ENCODE assay signal across 24 cellular contexts in genomic region chr10:3312403-3312802, GRCh38.
"Had no signal": no experiment of that assay in that cellular context is flagged by ENCODE, and none has a peak within 500 bp of the region (broad histone marks: within the 10 kb centered on the region; RNA-seq: fewer than 3 reads in every experiment).

No MANE protein-coding gene starts in this region.

- DNase-seq: activated CD4-positive, alpha-beta T cell treated with anti-CD3 and anti-CD28 coated beads for 4 hours; activated CD4-positive, alpha-beta T cell treated with anti-CD3 and anti-CD28 coated beads, Interleukin-2, amount 50 U/mL, for 48 hours; activated CD4-positive, CD25-positive, alpha-beta regulatory T cell; activated CD8-positive, alpha-beta memory T cell treated with anti-CD3 and anti-CD28 coated beads, Interleukin-2, amount 50 U/mL, for 48 hours; activated naive CD4-positive, alpha-beta T cell; activated T-cell treated with anti-CD3 and anti-CD28 coated beads, Interleukin-2, amount 50 U/mL, for 4 hours; adrenal gland; dorsolateral prefrontal cortex; effector memory CD8-positive, alpha-beta T cell; foreskin melanocyte; left cardiac atrium; midbrain; pancreas; right cardiac atrium; stimulated activated CD4-positive, alpha-beta T cell treated with anti-CD3 and anti-CD28 coated beads, Interleukin-4, amount 100 ng/mL, for 24 hours; stimulated activated naive CD4-positive, alpha-beta T cell treated with Interleukin-2 at 50 U/mL for 16 hours; upper lobe of right lung had no signal

- H3K4me3 Mint-ChIP-seq: activated naive CD8-positive, alpha-beta T cell; activated T-cell treated with anti-CD3 and anti-CD28 coated beads, Interleukin-2, amount 50 U/mL, for 4 hours; central memory CD8-positive, alpha-beta T cell; effector memory CD8-positive, alpha-beta T cell; natural killer cell treated with Interleukin-12 subunit alpha and Interleukin-12 subunit beta and Interleukin-15 and Interleukin-18, amount 100 ng/mL, for 72 hours had no signal

- H3K4me1 Mint-ChIP-seq: central memory CD8-positive, alpha-beta T cell had no signal

- H3K36me3 ChIP-seq: adrenal gland, neutrophil, pancreas, thoracic aorta, upper lobe of right lung had no signal

- H3K4me3 ChIP-seq: adrenal gland, dorsolateral prefrontal cortex, pancreas, thoracic aorta, upper lobe of right lung had no signal

- ATAC-seq: activated T-cell treated with anti-CD3 and anti-CD28 coated beads, Interleukin-2, amount 50 U/mL, for 4 hours; effector memory CD8-positive, alpha-beta T cell; esophagus mucosa; left cardiac atrium; natural killer cell treated with Interleukin-12 subunit alpha and Interleukin-12 subunit beta and Interleukin-15 and Interleukin-18, amount 100 ng/mL, for 72 hours; pancreas; right cardiac atrium; upper lobe of right lung had no signal

- H3K27me3 ChIP-seq: adrenal gland had no signal

- H3K4me1 ChIP-seq: adrenal gland, pancreas, upper lobe of right lung had no signal

- H3K9me3 Mint-ChIP-seq: activated T-helper 2 cell treated with anti-CD3 and anti-CD28 coated beads, Interferon-gamma antibody, Interleukin-2, Interleukin-4, amounts not matched to agents 10 μg/mL and 5 μg/mL and 100 μg/mL, durations not matched to agents 14 hours and 24 hours and 36 hours; central memory CD8-positive, alpha-beta T cell; effector memory CD8-positive, alpha-beta T cell; natural killer cell treated with Interleukin-12 subunit alpha and Interleukin-12 subunit beta and Interleukin-15 and Interleukin-18, amount 100 ng/mL, for 72 hours had no signal

- H3K27ac Mint-ChIP-seq: activated naive CD8-positive, alpha-beta T cell; activated T-helper 2 cell treated with anti-CD3 and anti-CD28 coated beads, Interferon-gamma antibody, Interleukin-2, Interleukin-4, amounts not matched to agents 10 μg/mL and 5 μg/mL and 100 μg/mL, durations not matched to agents 14 hours and 24 hours and 36 hours; effector memory CD8-positive, alpha-beta T cell; natural killer cell treated with Interleukin-12 subunit alpha and Interleukin-12 subunit beta and Interleukin-15 and Interleukin-18, amount 100 ng/mL, for 72 hours had no signal

- H3K27ac ChIP-seq: adrenal gland, dorsolateral prefrontal cortex, neutrophil, pancreas, thoracic aorta, upper lobe of right lung had no signal

- H3K36me3 Mint-ChIP-seq: activated naive CD8-positive, alpha-beta T cell; natural killer cell treated with Interleukin-12 subunit alpha and Interleukin-12 subunit beta and Interleukin-15 and Interleukin-18, amount 100 ng/mL, for 72 hours had no signal
